ENCODE assay signal across 10 cellular contexts in genomic region chr18:12837747-12838146, GRCh38. TPM values are rescaled to one million over a fixed set of nuclear protein-coding genes. Genes with fewer than 3 reads are reported as not detected.
DNase-seq lines count a peak whose midpoint lies in the region; ATAC-seq and TF ChIP-seq lines count a peak whose summit lies in the region.
"Had no signal": no experiment of that assay in that cellular context is flagged by ENCODE, and none has a peak within 500 bp of the region (broad histone marks: within the 10 kb centered on the region; RNA-seq: fewer than 3 reads in every experiment).

No MANE protein-coding gene starts in this region.

- H3K9me3 ChIP-seq in IMR-90 (ENCODE audit: control insufficient read depth, insufficient read depth, low read length), result no peaks in the 10 kb centered on the region
- no peaks in the 10 kb centered on the region for H3K9me3 ChIP-seq in adipocyte (ENCODE audit: control insufficient read depth, low read length)
- no peaks in the 10 kb centered on the region for H3K9me3 ChIP-seq in right lobe of liver

- no peak overlapping the region for H4K91ac ChIP-seq in IMR-90 (ENCODE audit: insufficient read depth, low read depth, low read length)

- H3K4me1 ChIP-seq in IMR-90 (ENCODE audit: control insufficient read depth, insufficient read depth, low read length) (peaks cover 15% of the 10 kb centered on the region), adipocyte (ENCODE audit: control insufficient read depth, insufficient read depth, low read length) (peaks cover 38% of the 10 kb centered on the region), right lobe of liver (peaks cover 4 to 29% (median 7%) of the 10 kb centered on the region in 4 donors)

- H3K18ac ChIP-seq in IMR-90 (ENCODE audit: low read depth, low read length), result peak overlapping the region; percentile 99

- TF ChIP-seq POLR2A in IMR-90 (IDR thresholded peaks at IDR 0.05; ENCODE audit: low read depth, low read length) (no peak), right lobe of liver (IDR thresholded peaks at IDR 0.05) (no peak)

- no peak overlapping the region for H2AK9ac ChIP-seq in IMR-90 (replicated peaks; ENCODE audit: low read depth, low read length, poor library complexity)

- H2AK5ac ChIP-seq in IMR-90 (ENCODE audit: low read depth, low read length), result no peak overlapping the region

- H3K56ac ChIP-seq in IMR-90 (ENCODE audit: extremely low read depth, insufficient read depth, low read length), result peak overlapping the region; percentile 54; the same call in 1 of the 2 replicates

- dilution Hi-C loops in IMR-90 (cut with HindIII; ENCODE audit: low sequenced_read_pairs, unreplicated experiment), result no loop called here

- ATAC-seq in IMR-90 (ENCODE audit: low read depth) (peak; percentile 5), right lobe of liver (peak in 1 of 4 donors; percentile 33), GM21447 (IDR thresholded peaks at IDR 0.05; ENCODE audit: unreplicated experiment) (no peak)

- no peak for TF ChIP-seq CTCF in IMR-90 (conservative IDR thresholded peaks at IDR 0.05; ENCODE audit: low read depth, low read length)
- TF ChIP-seq CTCF in right lobe of liver (IDR thresholded peaks at IDR 0.05), result no peak

- H3K27me3 ChIP-seq in IMR-90 (ENCODE audit: control insufficient read depth, insufficient read depth, low read length) (no peaks in the 10 kb centered on the region), adipocyte (replicated peaks; ENCODE audit: control insufficient read depth, insufficient read depth, low read length) (no peaks in the 10 kb centered on the region), right lobe of liver (no peaks in the 10 kb centered on the region)

- peak overlapping the region; percentile 31 to 70; a peak in 1 of 4 replicates for H4K8ac ChIP-seq in IMR-90 (ENCODE audit: low read depth in 2 of 2, low read length in 2 of 2)

- in situ Hi-C loops in ACHN (cut with HindIII; ENCODE audit: low pct_ligation_motif_present, low pct_unique_long_range_greater_than_20kb, low sequenced_read_pairs), result no loop called here
- in situ Hi-C loops in IMR-90 (cut with MboI; ENCODE audit: low sequenced_read_pairs), result no loop called here

- no peaks in the 10 kb centered on the region for H4K20me1 ChIP-seq in IMR-90 (ENCODE audit: insufficient read depth, low read length)

- H2BK20ac ChIP-seq in IMR-90 (ENCODE audit: low read depth, low read length), result no peak overlapping the region

- H3K4me2 ChIP-seq in IMR-90 (ENCODE audit: low read depth, low read length), result peak overlapping the region; percentile 67

- no peak overlapping the region for H3K4ac ChIP-seq in IMR-90 (ENCODE audit: low read depth, low read length)

- no peak overlapping the region; the same call in 2 of the 3 replicates for H2BK15ac ChIP-seq in IMR-90 (ENCODE audit: low read depth, low read length)

- H3K27ac ChIP-seq in IMR-90 (ENCODE audit: insufficient read depth, low read length) (peak overlapping the region; percentile 89; the same call in 1 of the 2 replicates), right lobe of liver (peak overlapping the region; percentile 80 to 89 (median 86))

- H3K79me1 ChIP-seq in IMR-90 (ENCODE audit: low read depth in 1 of 2, low read length in 2 of 2), result peaks cover 18 to 34% of the 10 kb centered on the region in 2 experiments

- BruUV-seq in IMR-90 (replicated peaks; lab: Mats Ljungman, UMichigan), result no TSS peak

- POLR2A ChIA-PET in IMR-90 (lab: Charles Lee; ENCODE audit: unreplicated experiment), result no interaction called here

- peak; percentile 14 for DNase-seq in ACHN
- DNase-seq in IMR-90, result peak; percentile 47
- peak; percentile 63 for DNase-seq in adipocyte (ENCODE audit: low read depth)
- DNase-seq in right lobe of liver, result no peak
- DNase-seq in T-helper 9 cell, result no peak
- DNase-seq in SIG-M5 (lab: John Stamatoyannopoulos, UW), result no peak
- DNase-seq in NCI-H1092 (lab: John Stamatoyannopoulos, UW), result no peak
- DNase-seq: DMS 273 treated with DMSO at 0.1 percent for 48 hours, SHP77 treated with DMSO at 0.1 percent for 48 hours had no signal

- H3K9ac ChIP-seq in IMR-90 (ENCODE audit: low read depth, low read length), result peak overlapping the region; percentile 16; the same call in 1 of the 2 replicates
- H3K9ac ChIP-seq in adipocyte (ENCODE audit: low read length), result peak overlapping the region; percentile 72

- H3K14ac ChIP-seq in IMR-90 (replicated peaks; ENCODE audit: low read depth, low read length), result no peak overlapping the region

- no peak overlapping the region for H3K23ac ChIP-seq in IMR-90 (ENCODE audit: low read depth, low read length)

- no peak for TF ChIP-seq RAD21 in IMR-90 (IDR thresholded peaks at IDR 0.05; ENCODE audit: low read length)

- H2BK5ac ChIP-seq in IMR-90 (ENCODE audit: low read depth, low read length, poor library complexity, severe bottlenecking), result peak overlapping the region; percentile 99

- no peak overlapping the region; the same call in 1 of the 2 replicates for H2BK120ac ChIP-seq in IMR-90 (ENCODE audit: low read depth, low read length)

- intact Hi-C loops in IMR-90 (cut with micrococcal nuclease) (loop anchor here (2.0 kb wide), 1 partner anchor 45 kb away; no protein-coding TSS in a partner anchor), right lobe of liver (cut with DNase I) (no loop called here)

- H3K4me3 ChIP-seq in IMR-90 (ENCODE audit: insufficient read depth, low read depth, low read length) (no peak overlapping the region), adipocyte (ENCODE audit: low read length) (peak overlapping the region; percentile 72), right lobe of liver (peak overlapping the region in 1 of 3 donors; percentile 24)

- H3K9me1 ChIP-seq in IMR-90 (ENCODE audit: insufficient read depth, low read length), result peaks cover 8% of the 10 kb centered on the region

- H4K5ac ChIP-seq in IMR-90 (ENCODE audit: low read depth, low read length), result peak overlapping the region; percentile 90

- H3K36me3 ChIP-seq in IMR-90 (ENCODE audit: control insufficient read depth, insufficient read depth, low read length), result peaks cover 2% of the 10 kb centered on the region; the same call in 1 of the 2 replicates
- peaks cover 9% of the 10 kb centered on the region for H3K36me3 ChIP-seq in adipocyte (ENCODE audit: control insufficient read depth, insufficient read depth, low read length, severe bottlenecking)
- no peaks in the 10 kb centered on the region for H3K36me3 ChIP-seq in right lobe of liver

- no peak overlapping the region for H2AFZ ChIP-seq in IMR-90 (replicated peaks; ENCODE audit: low read length, poor library complexity)

- CTCF ChIA-PET in IMR-90 (lab: Yijun Ruan, JAX), result no interaction called here

TF ChIP-seq in IMR-90, 13 proteins besides CTCF, POLR2A, EP300 and RAD21:
- TF ChIP-seq RCOR1 (IDR thresholded peaks at IDR 0.05; ENCODE audit: insufficient replicate concordance, low read length) (no peak), USF2 (IDR thresholded peaks at IDR 0.05; ENCODE audit: low read depth, low read length) (no peak), CHD1 (IDR thresholded peaks at IDR 0.05; ENCODE audit: low read depth, low read length) (no peak), MAFK (IDR thresholded peaks at IDR 0.05; ENCODE audit: low read depth, low read length) (no peak), MXI1 (IDR thresholded peaks at IDR 0.05; ENCODE audit: borderline replicate concordance, low read depth, low read length) (no peak), CEBPB (IDR thresholded peaks at IDR 0.05; ENCODE audit: low read depth, low read length) (no peak), FOS (IDR thresholded peaks at IDR 0.05; ENCODE audit: low read depth, low read length) (no peak), SMC3 (IDR thresholded peaks at IDR 0.05; ENCODE audit: low read depth, low read length) (no peak), MAZ (IDR thresholded peaks at IDR 0.05; ENCODE audit: borderline replicate concordance, low read depth, low read length) (no peak), ELK1 (IDR thresholded peaks at IDR 0.05; ENCODE audit: borderline replicate concordance, low read depth, low read length) (no peak), NFE2L2 (IDR thresholded peaks at IDR 0.05; ENCODE audit: low read depth, low read length) (no peak), RFX5 (IDR thresholded peaks at IDR 0.05; ENCODE audit: low read depth, low read length) (no peak), BHLHE40 (IDR thresholded peaks at IDR 0.05; ENCODE audit: low read depth, low read length) (no peak)

RNA-seq across cellular contexts. Expression of gene PTPN2, which starts 46.3 kb away (rescaled TPM):
- total RNA-seq in IMR-90 (2012; rRNA removed) (30.6 and 36.9 TPM in 2 replicates), right lobe of liver (10 to 100 TPM in 5 of 6 experiments, 1 to 10 TPM in 1; 7.5 to 41.1 (median 14.7) TPM)
- polyA plus RNA-seq in IMR-90 (2012; rRNA removed), result 10.9 and 13.2 TPM in 2 replicates
- polyA plus RNA-seq in IMR-90 (2012; cell fraction: cytosol; rRNA removed), result 2.4 and 3.9 TPM in 2 replicates
- polyA plus RNA-seq in IMR-90 (2012; cell fraction: nucleus; rRNA removed; ENCODE audit: low replicate concordance), result 3.7 and 32.1 TPM in 2 replicates

Comparison
In these comparisons a context has a peak if more than half of its experiments do, and no peak if none do; other contexts are left out.
1. DNase-seq: peak in ACHN (single experiment), IMR-90 (single experiment) and adipocyte (single experiment); none in right lobe of liver (0 of 3), T-helper 9 cell (single experiment), SIG-M5 (single experiment) and NCI-H1092 (single experiment).